11 cellular contexts compared by ENCODE assay signal in genomic region chr16:18993531-18993930, GRCh38. TPM values are rescaled to one million over a fixed set of nuclear protein-coding genes. Genes with fewer than 3 reads are reported as not detected.
"Had no signal": no experiment of that assay in that cellular context is flagged by ENCODE, and none has a peak within 500 bp of the region (broad histone marks: within the 10 kb centered on the region; RNA-seq: fewer than 3 reads in every experiment).

No MANE protein-coding gene starts in this region.

RNA-seq across cellular contexts. Expression of gene TMC7, which starts 9.8 kb away (rescaled TPM):
- total RNA-seq: activated B cell treated with CpG ODN at 0.5 μM for 24 hours; activated CD4-positive, alpha-beta memory T cell treated with anti-CD3 and anti-CD28 coated beads for 36 hours; activated CD4-positive, alpha-beta memory T cell treated with anti-CD3 and anti-CD28 coated beads, Interleukin-2, amount 10 ng/mL, durations not matched to agents 7 days and 5 days; activated CD4-positive, alpha-beta T cell treated with anti-CD3 and anti-CD28 coated beads for 36 hours; activated CD4-positive, alpha-beta T cell treated with anti-CD3 and anti-CD28 coated beads, Interleukin-2, amount 10 ng/mL, durations not matched to agents 24 days and 14 days; activated CD4-positive, alpha-beta T cell treated with anti-CD3 and anti-CD28 coated beads, Interleukin-2, amount 10 ng/mL, durations not matched to agents 7 days and 5 days; activated CD8-positive, alpha-beta memory T cell treated with anti-CD3 and anti-CD28 coated beads for 36 hours; activated CD8-positive, alpha-beta memory T cell treated with anti-CD3 and anti-CD28 coated beads, Interleukin-2, amount 10 ng/mL, durations not matched to agents 7 days and 5 days; activated CD8-positive, alpha-beta T cell treated with anti-CD3 and anti-CD28 coated beads for 36 hours; activated CD8-positive, alpha-beta T cell treated with anti-CD3 and anti-CD28 coated beads, Interleukin-2, amount 10 ng/mL, durations not matched to agents 7 days and 5 days; T-helper 17 cell had no signal
